ENCODE assay signal across 8 cellular contexts in genomic region chr19:36141039-36141914, GRCh38. TPM values are rescaled to one million over a fixed set of nuclear protein-coding genes. Genes with fewer than 3 reads are reported as not detected.
DNase-seq lines count a peak whose midpoint lies in the region; ATAC-seq and TF ChIP-seq lines count a peak whose summit lies in the region.

No MANE protein-coding gene starts in this region.

- peaks cover 16 to 46% (median 34%) of the 10 kb centered on the region in 11 experiments for H4K20me1 ChIP-seq in BLaER1 treated with 17β-estradiol and CSF1 and Interleukin-3, amounts not matched to agents 10 nM and 100 nM

- no peaks in the 10 kb centered on the region for H3K27me3 ChIP-seq in BLaER1 treated with 17β-estradiol and CSF1 and Interleukin-3, amounts not matched to agents 10 nM and 100 nM
- H3K27me3 ChIP-seq in Panc1 (ENCODE audit: control insufficient read depth, insufficient read depth, low read length) (no peaks in the 10 kb centered on the region), esophagus squamous epithelium (no peaks in the 10 kb centered on the region), muscle layer of duodenum (ENCODE audit: low read depth, low read length) (no peaks in the 10 kb centered on the region)

- TF ChIP-seq CTCF in Panc1 (IDR thresholded peaks at IDR 0.05) (no peak), esophagus squamous epithelium (IDR thresholded peaks at IDR 0.05) (no peak)

- H3K27ac ChIP-seq in BLaER1 treated with 17β-estradiol and CSF1 and Interleukin-3, amounts not matched to agents 10 nM and 100 nM: peak overlapping the region in 10 of 11 experiments; percentile 91 to 98 (median 94); a peak in 20 of 22 replicates
- H3K27ac ChIP-seq in Panc1 (ENCODE audit: low read length): peak overlapping the region; percentile 60
- H3K27ac ChIP-seq in esophagus squamous epithelium: peak overlapping the region; percentile 92 to 99 (median 99)
- H3K27ac ChIP-seq in muscle layer of duodenum (ENCODE audit: low read length): peak overlapping the region; percentile 67

- 40 to 59% methylated on average over 15 to 19 of the region's 42 CpGs for WGBS in esophagus squamous epithelium, 2 donors

- peak; percentile 33 for ATAC-seq in GM19455 (IDR thresholded peaks at IDR 0.05; ENCODE audit: unreplicated experiment)
- ATAC-seq in Panc1: peak; percentile 72

- BruUV-seq in Panc1 (replicated peaks; lab: Mats Ljungman, UMichigan): no TSS peak

- intact Hi-C loops in Panc1 (cut with micrococcal nuclease; ENCODE audit: unreplicated experiment): no loop called here
- intact Hi-C loops in esophagus squamous epithelium (cut with DNase I): no loop called here

- CTCF ChIA-PET in Panc1 (lab: Charles Lee): interaction anchor here (0.6 kb wide), 1 partner anchor 229 kb away, joined by 3 read pairs; no protein-coding TSS in a partner anchor

- DNase-seq in KG1 (lab: John Stamatoyannopoulos, UW) (peak; percentile 14), Panc1 (ENCODE audit: low read depth, low spot score) (peak; percentile 39), esophagus squamous epithelium (lab: John Stamatoyannopoulos, UW) (peak; percentile 59)
- peak; percentile 98 to 100 for DNase-seq in activated T-cell treated with anti-CD3 and anti-CD28 coated beads, Interleukin-2, amount 50 U/mL, for 48 hours
- DNase-seq in stimulated activated CD8-positive, alpha-beta memory T cell treated with anti-CD3 and anti-CD28 coated beads, Interleukin-4, amount 100 ng/mL, for 48 hours: peak; percentile 98

- peaks cover 42 to 50% (median 46%) of the 10 kb centered on the region in 11 experiments for H3K36me3 ChIP-seq in BLaER1 treated with 17β-estradiol and CSF1 and Interleukin-3, amounts not matched to agents 10 nM and 100 nM
- peaks cover 17% of the 10 kb centered on the region for H3K36me3 ChIP-seq in Panc1 (ENCODE audit: control insufficient read depth, insufficient read depth, low read length)
- H3K36me3 ChIP-seq in esophagus squamous epithelium: peaks cover 17 to 49% (median 32%) of the 10 kb centered on the region in 3 donors
- H3K36me3 ChIP-seq in muscle layer of duodenum (ENCODE audit: control insufficient read depth in 1 of 2, insufficient read depth in 2 of 2, low read length in 2 of 2): peaks cover 25 to 38% of the 10 kb centered on the region in 2 donors

- H3K4me3 ChIP-seq in BLaER1 treated with 17β-estradiol and CSF1 and Interleukin-3, amounts not matched to agents 10 nM and 100 nM: peak overlapping the region; percentile 84 to 99 (median 96)
- H3K4me3 ChIP-seq in Panc1 (ENCODE audit: low read depth in 2 of 2, low read length in 2 of 2): peak overlapping the region; percentile 75 to 96
- peak overlapping the region; percentile 68 to 88 (median 82) for H3K4me3 ChIP-seq in esophagus squamous epithelium
- H3K4me3 ChIP-seq in muscle layer of duodenum (ENCODE audit: low read depth in 1 of 2, low read length in 2 of 2): peak overlapping the region; percentile 83 to 100

- in situ Hi-C loops in Panc1 (cut with HindIII; ENCODE audit: low pct_unique_long_range_greater_than_20kb, low sequenced_read_pairs): no loop called here

- H3K9me3 ChIP-seq in BLaER1 treated with 17β-estradiol and CSF1 and Interleukin-3, amounts not matched to agents 10 nM and 100 nM (replicated peaks in 1 of 11): no peaks in the 10 kb centered on the region
- H3K9me3 ChIP-seq in Panc1 (ENCODE audit: control insufficient read depth, insufficient read depth, low read depth, low read length) (no peaks in the 10 kb centered on the region), esophagus squamous epithelium (no peaks in the 10 kb centered on the region), muscle layer of duodenum (ENCODE audit: control insufficient read depth in 1 of 2, low read length in 2 of 2) (no peaks in the 10 kb centered on the region)

- peaks cover 15 to 37% (median 22%) of the 10 kb centered on the region in 10 experiments for H3K4me1 ChIP-seq in BLaER1 treated with 17β-estradiol and CSF1 and Interleukin-3, amounts not matched to agents 10 nM and 100 nM
- H3K4me1 ChIP-seq in Panc1 (ENCODE audit: control insufficient read depth, insufficient read depth, low read length): peaks cover 19% of the 10 kb centered on the region
- H3K4me1 ChIP-seq in esophagus squamous epithelium: peaks cover 26 to 48% (median 28%) of the 10 kb centered on the region in 3 donors
- H3K4me1 ChIP-seq in muscle layer of duodenum (ENCODE audit: control insufficient read depth in 1 of 2, insufficient read depth in 2 of 2, low read length in 2 of 2): peaks cover 8 to 11% of the 10 kb centered on the region in 2 donors

- POLR2A ChIA-PET in Panc1 (lab: Charles Lee): interaction anchor here (0.6 kb wide), 1 partner anchor 14 kb away, joined by 13 read pairs; no protein-coding TSS in a partner anchor

- H3K4me2 ChIP-seq in BLaER1 treated with 17β-estradiol and CSF1 and Interleukin-3, amounts not matched to agents 10 nM and 100 nM: peak overlapping the region; percentile 30 to 91 (median 82)

- peak in 1 of 4 donors; percentile 75 for TF ChIP-seq POLR2A in esophagus squamous epithelium (IDR thresholded peaks at IDR 0.05)

- H3K9ac ChIP-seq in BLaER1 treated with 17β-estradiol and CSF1 and Interleukin-3, amounts not matched to agents 10 nM and 100 nM: peak overlapping the region; percentile 92 to 98 (median 97); a peak in 21 of 22 replicates

RNA-seq across cellular contexts. Expression of gene CAPNS1, which starts 1.4 kb away (rescaled TPM):
- total RNA-seq in Panc1 (2021; ENCODE audit: unreplicated experiment): 1,158 TPM
- 2,031 TPM for polyA plus RNA-seq in Panc1 (2012; ENCODE audit: insufficient read length)
- total RNA-seq in esophagus squamous epithelium: 100 to 1,000 TPM; 211 to 284 (median 266) TPM

RNA-seq across cellular contexts. Expression of gene COX7A1, which starts 11.0 kb away (rescaled TPM):
- total RNA-seq in Panc1 (2021; ENCODE audit: unreplicated experiment): 0.33 TPM
- polyA plus RNA-seq in Panc1 (2012; ENCODE audit: insufficient read length): not detected
- total RNA-seq in esophagus squamous epithelium: 10 to 100 TPM in 1 of 4 donors, 1 to 10 TPM in 3; 2.0 to 15.8 (median 3.1) TPM

RNA-seq across cellular contexts. Expression of gene TBCB, which starts 26.0 kb away (rescaled TPM):
- total RNA-seq in Panc1 (2021; ENCODE audit: unreplicated experiment): 496 TPM
- 864 TPM for polyA plus RNA-seq in Panc1 (2012; ENCODE audit: insufficient read length)
- total RNA-seq in esophagus squamous epithelium: 100 to 1,000 TPM in 3 of 4 donors, 10 to 100 TPM in 1; 97.9 to 157 (median 117) TPM

RNA-seq across cellular contexts. Expression of gene POLR2I, which starts 26.6 kb away (rescaled TPM):
- total RNA-seq in Panc1 (2021; ENCODE audit: unreplicated experiment) (174 TPM), esophagus squamous epithelium (10 to 100 TPM; 41.7 to 58.0 (median 47.6) TPM)
- polyA plus RNA-seq in Panc1 (2012; ENCODE audit: insufficient read length): 449 TPM

RNA-seq across cellular contexts. Expression of gene OVOL3, which starts 30.3 kb away (rescaled TPM):
- 0.44 TPM for total RNA-seq in Panc1 (2021; ENCODE audit: unreplicated experiment)
- 1.1 TPM for polyA plus RNA-seq in Panc1 (2012; ENCODE audit: insufficient read length)
- not detected for total RNA-seq in esophagus squamous epithelium

Comparison
In these comparisons a context has a peak if more than half of its experiments do, and no peak if none do; other contexts are left out.
1. Peak in every context shown above with its lines: DNase-seq, ATAC-seq, H3K4me3 ChIP-seq and H3K27ac ChIP-seq.
2. DNase-seq: peak in every context shown above with its lines; median percentile 99 in activated T-cell treated with anti-CD3 and anti-CD28 coated beads, Interleukin-2, amount 50 U/mL, for 48 hours; 98 in stimulated activated CD8-positive, alpha-beta memory T cell treated with anti-CD3 and anti-CD28 coated beads, Interleukin-4, amount 100 ng/mL, for 48 hours; 59 in esophagus squamous epithelium; 39 in Panc1; 14 in KG1.